10 cellular contexts compared by ENCODE assay signal in the genomic region with DNA sequence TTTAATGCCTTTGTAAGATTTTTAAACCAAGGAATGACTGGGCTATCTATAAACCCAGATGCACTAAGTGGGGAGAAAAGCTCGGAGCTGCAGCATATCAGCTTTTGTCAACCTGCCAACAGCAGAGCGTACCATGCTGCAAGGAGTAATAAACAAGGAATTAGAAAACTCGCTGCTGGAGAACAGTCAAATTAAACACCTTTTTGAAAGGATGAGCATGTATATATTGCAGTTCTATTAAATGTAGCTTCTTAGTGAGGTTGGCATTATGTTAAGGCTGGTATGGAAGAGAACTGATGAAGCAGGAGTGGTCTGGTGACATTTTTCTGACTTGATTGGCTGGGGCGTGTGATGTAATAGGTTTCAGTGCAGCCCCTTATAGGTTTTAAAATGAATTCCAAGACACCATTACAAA.
DNase-seq lines count a peak whose midpoint lies in the region; ATAC-seq, FAIRE-seq and TF ChIP-seq lines count a peak whose summit lies in the region.
"Had no signal": no experiment of that assay in that cellular context is flagged by ENCODE, and none has a peak within 500 bp of the region (broad histone marks: within the 10 kb centered on the region; RNA-seq: fewer than 3 reads in every experiment).

No MANE protein-coding gene starts in this region.

- TF ChIP-seq CTCF in omental fat pad (IDR thresholded peaks at IDR 0.05): no peak

- H3K27ac ChIP-seq in mesendoderm (ENCODE audit: low read depth, low read length): no peak overlapping the region

- 0 out of 3 replicates have a peak, but pooled peaks have one; percentile 10 for ATAC-seq in SK-N-SH treated with all-trans-retinoic acid at 6 μM for 48 hours
- peak; percentile 45 for ATAC-seq in omental fat pad (ENCODE audit: low FRiP score)
- ATAC-seq in HG03520 (IDR thresholded peaks at IDR 0.05; ENCODE audit: unreplicated experiment): no peak
- ATAC-seq in HG02870 (IDR thresholded peaks at IDR 0.05; ENCODE audit: unreplicated experiment): no peak
- ATAC-seq in HG02571 (IDR thresholded peaks at IDR 0.05; ENCODE audit: unreplicated experiment): no peak

- H3K4me3 ChIP-seq in mesendoderm (ENCODE audit: low read length): no peak overlapping the region

- no peaks in the 10 kb centered on the region for H3K36me3 ChIP-seq in mesendoderm (ENCODE audit: control insufficient read depth, insufficient read depth, low read length)

- no peak overlapping the region for H3K4me2 ChIP-seq in mesendoderm (ENCODE audit: low read length)

- no peak for FAIRE-seq in frontal cortex (lab: Jason Lieb, UNC)

- WGBS in mesendoderm (ENCODE audit: extremely low coverage, insufficient coverage, low lambda C conversion rate): no CpG with 5 or more reads among the region's 4 CpGs

- H4K5ac ChIP-seq in mesendoderm (ENCODE audit: low read length): no peak overlapping the region

- H3K4ac ChIP-seq in mesendoderm (ENCODE audit: low read depth, low read length): no peak overlapping the region

- H3K18ac ChIP-seq in mesendoderm (ENCODE audit: low read length): no peak overlapping the region

- no peak overlapping the region for H2BK5ac ChIP-seq in mesendoderm (ENCODE audit: low read length)

- H3K56ac ChIP-seq in mesendoderm (ENCODE audit: low read length): no peak overlapping the region

- no peaks in the 10 kb centered on the region for H3K27me3 ChIP-seq in mesendoderm (ENCODE audit: insufficient read depth, low read length, poor library complexity)

- H4K8ac ChIP-seq in mesendoderm (ENCODE audit: low read depth, low read length): no peak overlapping the region

- H3K79me1 ChIP-seq in mesendoderm (ENCODE audit: low read length): no peaks in the 10 kb centered on the region

- H3K79me2 ChIP-seq in mesendoderm (ENCODE audit: control insufficient read depth, insufficient read depth, low read length): no peaks in the 10 kb centered on the region

- H2BK120ac ChIP-seq in mesendoderm (ENCODE audit: low read depth, low read length): no peak overlapping the region

- DNase-seq in AG20443 (ENCODE audit: low spot score) (peak; percentile 47), frontal cortex (ENCODE audit: low spot score in 2 of 2) (peak; percentile 25 to 46), omental fat pad (ENCODE audit: low spot score) (no peak), mesendoderm (no peak)
- DNase-seq: activated effector memory CD4-positive, alpha-beta T cell treated with anti-CD3 and anti-CD28 coated beads, Interleukin-2, amount 50 U/mL, for 16 hours; naive B cell had no signal

- no peak overlapping the region for H3K9ac ChIP-seq in mesendoderm (ENCODE audit: low read length)

- H3K23ac ChIP-seq in mesendoderm (ENCODE audit: low read length): no peak overlapping the region

- H2BK15ac ChIP-seq in mesendoderm (replicated peaks; ENCODE audit: low read depth): no peak overlapping the region

- peaks cover 3% of the 10 kb centered on the region for H3K4me1 ChIP-seq in mesendoderm (ENCODE audit: control insufficient read depth, low read depth, low read length)

- no peak overlapping the region for H2AK5ac ChIP-seq in mesendoderm (ENCODE audit: low read length)

TF ChIP-seq in SK-N-SH treated with all-trans-retinoic acid at 6 μM for 48 hours, 23 proteins besides CTCF, POLR2A, EP300 and RAD21:
- no peak for TF ChIP-seq RARB (CRISPR knock-in tag; IDR thresholded peaks at IDR 0.05)
- no peak for TF ChIP-seq BACH2 (CRISPR knock-in tag; IDR thresholded peaks at IDR 0.05; ENCODE audit: borderline replicate concordance)
- peak; percentile 56; the same call in 1 of the 2 replicates for TF ChIP-seq ZNF8 (CRISPR knock-in tag; IDR thresholded peaks at IDR 0.05)
- no peak for TF ChIP-seq TOX (CRISPR knock-in tag; IDR thresholded peaks at IDR 0.05; ENCODE audit: borderline replicate concordance)
- TF ChIP-seq ARNTL (CRISPR knock-in tag; IDR thresholded peaks at IDR 0.05; ENCODE audit: borderline replicate concordance, low read depth): no peak
TF ChIP-seq in SK-N-SH treated with all-trans-retinoic acid at 6 μM for 48 hours: peak in this region for 1.

Comparison
In these comparisons a context has a peak if more than half of its experiments do, and no peak if none do; other contexts are left out.
1. DNase-seq: peak in AG20443 (single experiment) and frontal cortex (2 of 2); none in omental fat pad (single experiment) and mesendoderm (single experiment).
2. ATAC-seq: peak in SK-N-SH treated with all-trans-retinoic acid at 6 μM for 48 hours (single experiment) and omental fat pad (single experiment); none in HG03520 (single experiment), HG02870 (single experiment) and HG02571 (single experiment).